ENCODE assay signal across 10 cellular contexts in genomic region chr18:76980663-76981387, GRCh38.
DNase-seq lines count a peak whose midpoint lies in the region; ATAC-seq and TF ChIP-seq lines count a peak whose summit lies in the region.
"Had no signal": no experiment of that assay in that cellular context is flagged by ENCODE, and none has a peak within 500 bp of the region (broad histone marks: within the 10 kb centered on the region; RNA-seq: fewer than 3 reads in every experiment).

No MANE protein-coding gene starts in this region.

- H3K27ac ChIP-seq in uterus = no peak overlapping the region

- no peaks in the 10 kb centered on the region for H3K36me3 ChIP-seq in uterus
- no peaks in the 10 kb centered on the region for H3K36me3 ChIP-seq in mucosa of descending colon (ENCODE audit: low read depth)

- no peaks in the 10 kb centered on the region for H3K9me3 Mint-ChIP-seq in activated B cell treated with CpG ODN at 0.5 μM for 24 hours
- H3K9me3 Mint-ChIP-seq: activated naive CD4-positive, alpha-beta T cell treated with anti-CD3 and anti-CD28 coated beads, Interleukin-2, amount 50 U/mL, for 24 hours had no signal

- TF ChIP-seq CTCF in activated B cell treated with CpG ODN at 0.5 μM for 24 hours (IDR thresholded peaks at IDR 0.05) (no peak), uterus (IDR thresholded peaks at IDR 0.05) (no peak), mucosa of descending colon (IDR thresholded peaks at IDR 0.05) (no peak)

- H3K4me3 ChIP-seq in uterus = no peak overlapping the region
- no peak overlapping the region for H3K4me3 ChIP-seq in mucosa of descending colon

- H3K27me3 ChIP-seq in uterus = no peaks in the 10 kb centered on the region

- ATAC-seq in HG03039 (IDR thresholded peaks at IDR 0.05; ENCODE audit: unreplicated experiment) (peak; percentile 28), activated B cell treated with CpG ODN at 0.5 μM for 24 hours (ENCODE audit: low read depth) (peak; percentile 53), mucosa of descending colon (no peak)

- peak overlapping the region; percentile 91 for H3K27ac Mint-ChIP-seq in activated B cell treated with CpG ODN at 0.5 μM for 24 hours
- H3K27ac Mint-ChIP-seq: activated naive CD4-positive, alpha-beta T cell treated with anti-CD3 and anti-CD28 coated beads, Interleukin-2, amount 50 U/mL, for 24 hours had no signal

- no peak for TF ChIP-seq POLR2A in uterus (IDR thresholded peaks at IDR 0.05)

- POLR2A ChIA-PET in activated B cell treated with CpG ODN at 0.5 μM for 24 hours (lab: Charles Lee) = interaction anchor here (0.7 to 7.7 kb wide), 17 partner anchors 13 to 158 kb away, joined by 3 to 104 read pairs (median 4); partner anchors contain the start of gene MBP

- peak overlapping the region; percentile 75 for H3K4me3 Mint-ChIP-seq in activated B cell treated with CpG ODN at 0.5 μM for 24 hours
- H3K4me3 Mint-ChIP-seq: activated naive CD4-positive, alpha-beta T cell treated with anti-CD3 and anti-CD28 coated beads, Interleukin-2, amount 50 U/mL, for 24 hours had no signal

- H3K9me3 ChIP-seq in uterus (no peaks in the 10 kb centered on the region), mucosa of descending colon (no peaks in the 10 kb centered on the region)

- peaks cover 72% of the 10 kb centered on the region for H3K4me1 Mint-ChIP-seq in activated B cell treated with CpG ODN at 0.5 μM for 24 hours

- no peaks in the 10 kb centered on the region for H3K27me3 Mint-ChIP-seq in activated B cell treated with CpG ODN at 0.5 μM for 24 hours
- H3K27me3 Mint-ChIP-seq: activated naive CD4-positive, alpha-beta T cell treated with anti-CD3 and anti-CD28 coated beads, Interleukin-2, amount 50 U/mL, for 24 hours had no signal

- DNase-seq in activated CD8-positive, alpha-beta memory T cell treated with anti-CD3 and anti-CD28 coated beads for 24 hours = peak; percentile 49
- no peak for DNase-seq in activated CD8-positive, alpha-beta memory T cell treated with anti-CD3 and anti-CD28 coated beads, Interleukin-2, amount 50 U/mL, for 4 hours
- DNase-seq in activated B cell treated with CpG ODN at 0.5 μM for 24 hours (peak; percentile 42), uterus (no peak), NCI-H2081 treated with DMSO at 0.1 percent for 48 hours (lab: John Stamatoyannopoulos, UW) (no peak), mucosa of descending colon (no peak), EL (no peak)
- DNase-seq: NCI-H446 had no signal

- H3K4me1 ChIP-seq in uterus (no peaks in the 10 kb centered on the region), mucosa of descending colon (ENCODE audit: low read depth) (peaks cover 28% of the 10 kb centered on the region)

- intact Hi-C loops in activated B cell treated with CpG ODN at 0.5 μM for 24 hours (cut with micrococcal nuclease) = loop anchor here (1.0 to 5.0 kb wide), 4 partner anchors 43 to 671 kb away; partner anchors contain the start of gene MBP
- intact Hi-C loops in uterus (cut with DNase I; ENCODE audit: low total_unique reads) = loop anchor here (10.0 kb wide), 1 partner anchor 176 kb away; no protein-coding TSS in a partner anchor
- intact Hi-C loops in mucosa of descending colon (cut with DNase I, micrococcal nuclease) = loop anchor here (5.0 to 10.0 kb wide), 2 partner anchors 56 to 59 kb away; no protein-coding TSS in a partner anchor

- CTCF ChIA-PET in activated B cell treated with CpG ODN at 0.5 μM for 24 hours (lab: Charles Lee) = interaction anchor here (0.6 to 8.0 kb wide), 7 partner anchors 19 to 183 kb away, joined by 3 to 182 read pairs (median 3); no protein-coding TSS in a partner anchor

- no peaks in the 10 kb centered on the region for H3K36me3 Mint-ChIP-seq in activated B cell treated with CpG ODN at 0.5 μM for 24 hours (ENCODE audit: low read depth)

Comparison
In these comparisons a context has a peak if more than half of its experiments do, and no peak if none do; other contexts are left out.
1. DNase-seq: peak in activated CD8-positive, alpha-beta memory T cell treated with anti-CD3 and anti-CD28 coated beads for 24 hours (single experiment) and activated B cell treated with CpG ODN at 0.5 μM for 24 hours (single experiment); none in activated CD8-positive, alpha-beta memory T cell treated with anti-CD3 and anti-CD28 coated beads, Interleukin-2, amount 50 U/mL, for 4 hours (single experiment), uterus (0 of 2), NCI-H2081 treated with DMSO at 0.1 percent for 48 hours (single experiment), mucosa of descending colon (0 of 3) and EL (single experiment).